16 cellular contexts compared by ENCODE assay signal in the genomic region with DNA sequence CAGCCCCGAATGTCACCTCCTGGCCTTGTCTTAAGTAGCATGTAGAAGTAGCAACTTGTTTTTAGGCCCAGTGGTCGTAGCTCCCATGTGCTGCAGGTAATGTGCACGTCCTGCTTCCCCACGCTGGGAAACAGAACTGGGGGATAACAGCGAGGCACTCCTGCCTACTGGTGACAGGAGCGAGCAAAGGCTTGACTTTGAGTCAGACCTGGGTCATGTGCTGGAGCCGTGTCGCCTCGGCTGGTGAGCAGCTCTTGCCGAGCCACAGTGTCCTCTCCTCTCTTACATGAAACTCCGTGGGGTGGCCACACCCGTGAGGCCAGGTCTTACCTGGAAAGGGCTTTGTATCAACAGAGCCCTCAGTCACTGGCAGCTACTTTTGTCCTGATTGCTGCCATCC.
"Had no signal": no experiment of that assay in that cellular context is flagged by ENCODE, and none has a peak within 500 bp of the region (broad histone marks: within the 10 kb centered on the region; RNA-seq: fewer than 3 reads in every experiment).

No MANE protein-coding gene starts in this region.

- H3K27me3 ChIP-seq: brain microvascular endothelial cell, hepatocyte, left lung, tibial artery, uterus had no signal

- H3K4me2 ChIP-seq: hepatocyte had no signal

- H3K4me3 ChIP-seq: hepatocyte, left lung, tibial artery, uterus had no signal

- DNase-seq: activated CD4-positive, alpha-beta T cell treated with anti-CD3 and anti-CD28 coated beads, Interleukin-2, amount 10 ng/mL, durations not matched to agents 7 days and 5 days; activated CD4-positive, CD25-positive, alpha-beta regulatory T cell; activated CD8-positive, alpha-beta memory T cell treated with anti-CD3 and anti-CD28 coated beads, Interleukin-2, amount 50 U/mL, for 48 hours; anterior cingulate cortex; brain microvascular endothelial cell; effector memory CD8-positive, alpha-beta T cell; mesenchymal stem cell; stimulated activated CD4-positive, alpha-beta T cell treated with anti-CD3 and anti-CD28 coated beads, Interleukin-2, amount 100 ng/mL, for 48 hours; stimulated activated naive B cell treated with anti-CD40 and anti-IgM and Interleukin-4, amounts not matched to agents 10 μg/mL and 1 μg/mL and 100 μg/mL, for 72 hours; SW 1271; tibial artery; uterus had no signal

- H3K36me3 ChIP-seq: uterus had no signal

- H3K9me3 ChIP-seq: left lung, tibial artery, uterus had no signal

- H2AFZ ChIP-seq: hepatocyte had no signal

- ATAC-seq: effector memory CD8-positive, alpha-beta T cell; left lung; natural killer cell treated with Interleukin-12 subunit alpha and Interleukin-12 subunit beta and Interleukin-15 and Interleukin-18, amount 100 ng/mL, for 72 hours; stimulated activated naive B cell treated with anti-CD40 and anti-IgM and Interleukin-4, amounts not matched to agents 10 μg/mL and 1 μg/mL and 100 μg/mL, for 72 hours had no signal

- H3K4me1 ChIP-seq: left lung, uterus had no signal

- FAIRE-seq: keratinocyte had no signal

- H3K27ac ChIP-seq: brain microvascular endothelial cell, hepatocyte, left lung, tibial artery, uterus had no signal
